9 cellular contexts compared by ENCODE assay signal in the genomic region with DNA sequence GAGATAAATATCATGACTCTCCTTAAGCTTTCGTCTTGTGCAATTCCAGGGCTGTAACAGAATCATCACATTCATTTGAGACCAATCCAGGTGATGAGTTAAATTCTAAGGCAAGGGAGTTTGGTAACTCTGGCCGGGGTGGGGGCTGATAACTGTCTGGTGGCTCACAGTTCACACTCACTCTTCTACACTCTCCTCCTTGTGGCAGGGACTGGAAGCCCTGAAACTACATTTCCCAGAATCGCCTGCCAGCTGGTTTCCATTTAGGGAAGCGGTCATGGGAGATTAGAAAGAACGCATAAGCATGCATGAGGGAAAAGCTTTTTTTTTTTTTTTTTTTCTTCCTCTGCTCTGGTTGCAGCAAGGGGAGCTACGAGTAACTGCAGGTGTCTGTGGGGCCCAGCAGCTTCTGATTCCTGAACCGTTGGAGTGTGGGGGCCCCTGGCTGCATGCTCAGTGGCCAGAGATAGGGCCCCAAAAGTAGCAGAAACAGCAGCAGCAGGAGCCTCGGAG.
DNase-seq lines count a peak whose midpoint lies in the region; ATAC-seq and TF ChIP-seq lines count a peak whose summit lies in the region.
"Had no signal": no experiment of that assay in that cellular context is flagged by ENCODE, and none has a peak within 500 bp of the region (broad histone marks: within the 10 kb centered on the region; RNA-seq: fewer than 3 reads in every experiment).

No MANE protein-coding gene starts in this region.

- H3K4me2 ChIP-seq in GM23338 (no peak overlapping the region), MM.1S (ENCODE audit: low read depth, low read length) (no peak overlapping the region)

- no peaks in the 10 kb centered on the region for H3K27me3 ChIP-seq in GM23338 (ENCODE audit: insufficient read depth)
- H3K27me3 ChIP-seq in MM.1S (replicated peaks; ENCODE audit: insufficient read depth, low read length), result no peaks in the 10 kb centered on the region

- no peaks in the 10 kb centered on the region for H3K79me2 ChIP-seq in GM23338 (replicated peaks; ENCODE audit: insufficient read depth)
- H3K79me2 ChIP-seq in MM.1S (ENCODE audit: low read length), result no peaks in the 10 kb centered on the region

- TF ChIP-seq CTCF in GM23338 (conservative IDR thresholded peaks at IDR 0.05; ENCODE audit: low read depth in 2 of 2), result peak in 1 of 2 experiments; percentile 12; a peak in 1 of 4 replicates
- TF ChIP-seq CTCF in MM.1S (IDR thresholded peaks at IDR 0.05; ENCODE audit: low read length), result no peak

- no peak overlapping the region for H3K27ac ChIP-seq in GM23338 (ENCODE audit: low read depth)
- no peak overlapping the region for H3K27ac ChIP-seq in MM.1S (ENCODE audit: low read length)
- H3K27ac ChIP-seq: VCaP had no signal

- peak overlapping the region; percentile 36; the same call in 2 of the 3 replicates for H3K4me3 Mint-ChIP-seq in GM23338

- peak overlapping the region; percentile 60 for H2AFZ ChIP-seq in GM23338
- no peak overlapping the region for H2AFZ ChIP-seq in MM.1S (ENCODE audit: low read length)

- no peaks in the 10 kb centered on the region for H3K36me3 Mint-ChIP-seq in GM23338 (ENCODE audit: low read depth)

- no peaks in the 10 kb centered on the region for H4K20me1 ChIP-seq in GM23338 (replicated peaks; ENCODE audit: insufficient read depth)
- no peaks in the 10 kb centered on the region for H4K20me1 ChIP-seq in MM.1S (ENCODE audit: insufficient read depth, low read length)

- H3F3A ChIP-seq in GM23338 (replicated peaks; ENCODE audit: low read depth) (no peaks in the 10 kb centered on the region), MM.1S (ENCODE audit: insufficient read depth, low read length) (no peaks in the 10 kb centered on the region)

- peaks cover 43% of the 10 kb centered on the region for H3K4me1 Mint-ChIP-seq in GM23338

- H3K27me3 Mint-ChIP-seq in GM23338 (ENCODE audit: insufficient read depth, low read depth, poor library complexity), result peaks cover 7% of the 10 kb centered on the region

- H3K36me3 ChIP-seq in GM23338 (ENCODE audit: insufficient read depth) (no peaks in the 10 kb centered on the region), MM.1S (replicated peaks; ENCODE audit: insufficient read depth, low read length) (no peaks in the 10 kb centered on the region)

- H3K9me2 ChIP-seq in GM23338 (ENCODE audit: insufficient read depth) (0 out of 2 replicates have a peak, but pooled peaks cover 4% of the 10 kb centered on the region), MM.1S (replicated peaks; ENCODE audit: insufficient read depth, low read length) (no peaks in the 10 kb centered on the region)

- no peak overlapping the region for H3K9ac ChIP-seq in MM.1S (ENCODE audit: low read length)

- no peaks in the 10 kb centered on the region for H3K9me3 ChIP-seq in MM.1S (replicated peaks; ENCODE audit: insufficient read depth, low read length)

- ATAC-seq in GM23338, result peak; percentile 84
- ATAC-seq in GM18505 (IDR thresholded peaks at IDR 0.05; ENCODE audit: unreplicated experiment), result no peak
- no peak for ATAC-seq in HG03521 (IDR thresholded peaks at IDR 0.05; ENCODE audit: unreplicated experiment)

- H3K4me3 ChIP-seq in GM23338 (no peak overlapping the region), MM.1S (ENCODE audit: low read length) (no peak overlapping the region)

- TF ChIP-seq POLR2A in GM18505 (IDR thresholded peaks at IDR 0.05; ENCODE audit: borderline replicate concordance, extremely low read depth, insufficient read depth, insufficient read length), result no peak

- H3K4me1 ChIP-seq in GM23338 (ENCODE audit: insufficient read depth) (peaks cover 31% of the 10 kb centered on the region), MM.1S (ENCODE audit: low read length) (no peaks in the 10 kb centered on the region)

- DNase-seq in GM23338 (ENCODE audit: low spot score), result peak; percentile 81
- DNase-seq in SW480 (ENCODE audit: low spot score), result peak; percentile 22
- peak; percentile 31 for DNase-seq in globus pallidus (ENCODE audit: low spot score)
- peak; percentile 34 for DNase-seq in pons (ENCODE audit: low spot score)
- no peak for DNase-seq in MM.1S
- no peak for DNase-seq in NCI-H2029 (lab: John Stamatoyannopoulos, UW)

- no peak overlapping the region for H3K27ac Mint-ChIP-seq in GM23338

- no peaks in the 10 kb centered on the region for H3K9me3 Mint-ChIP-seq in GM23338

TF ChIP-seq in GM23338, 12 proteins besides CTCF, POLR2A, EP300 and RAD21:
- no peak for TF ChIP-seq STAT1 (IDR thresholded peaks at IDR 0.05; ENCODE audit: unreplicated experiment)
- TF ChIP-seq, protein P1, sequence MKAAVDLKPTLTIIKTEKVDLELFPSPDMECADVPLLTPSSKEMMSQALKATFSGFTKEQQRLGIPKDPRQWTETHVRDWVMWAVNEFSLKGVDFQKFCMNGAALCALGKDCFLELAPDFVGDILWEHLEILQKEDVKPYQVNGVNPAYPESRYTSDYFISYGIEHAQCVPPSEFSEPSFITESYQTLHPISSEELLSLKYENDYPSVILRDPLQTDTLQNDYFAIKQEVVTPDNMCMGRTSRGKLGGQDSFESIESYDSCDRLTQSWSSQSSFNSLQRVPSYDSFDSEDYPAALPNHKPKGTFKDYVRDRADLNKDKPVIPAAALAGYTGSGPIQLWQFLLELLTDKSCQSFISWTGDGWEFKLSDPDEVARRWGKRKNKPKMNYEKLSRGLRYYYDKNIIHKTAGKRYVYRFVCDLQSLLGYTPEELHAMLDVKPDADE (IDR thresholded peaks at IDR 0.05), result peak; percentile 71

Comparison
In these comparisons a context has a peak if more than half of its experiments do, and no peak if none do; other contexts are left out.
1. DNase-seq: peak in GM23338 (single experiment), SW480 (single experiment), globus pallidus (single experiment) and pons (single experiment); none in MM.1S (single experiment) and NCI-H2029 (single experiment).